Comparison of ENCODE assay signal across 30 cellular contexts in genomic region chr14:72243309-72243708, GRCh38.
"Had no signal": no experiment of that assay in that cellular context is flagged by ENCODE, and none has a peak within 500 bp of the region (broad histone marks: within the 10 kb centered on the region; RNA-seq: fewer than 3 reads in every experiment).

No MANE protein-coding gene starts in this region.

- H3K4me1 Mint-ChIP-seq: activated CD4-positive, alpha-beta T cell treated with anti-CD3 and anti-CD28 coated beads, Interleukin-2, amount 10 ng/mL, durations not matched to agents 24 days and 14 days; endodermal cell had no signal

- H3K9me3 Mint-ChIP-seq: activated T-helper 1 cell treated with anti-CD3 and anti-CD28 coated beads, Interleukin-12 subunit alpha, Interleukin-12 subunit beta, Interleukin-2, Interleukin-4 antibody, amounts not matched to agents 30 ng/mL and 10 ng/mL and 1 ng/mL, durations not matched to agents 14 hours and 24 hours and 36 hours had no signal

- H3K4me3 ChIP-seq: breast epithelium, heart right ventricle, stomach, tibial nerve had no signal

- H3K27me3 ChIP-seq: breast epithelium, foreskin keratinocyte, heart right ventricle, stomach, tibial nerve had no signal

- ATAC-seq: esophagus mucosa; foreskin keratinocyte; left colon; naive thymus-derived CD8-positive, alpha-beta T cell; right cardiac atrium; stimulated activated naive B cell treated with anti-CD40 and anti-IgM and Interleukin-4, amounts not matched to agents 10 μg/mL and 1 μg/mL and 100 μg/mL, for 72 hours had no signal

- H3K36me3 ChIP-seq: breast epithelium, heart right ventricle, stomach, tibial nerve, WERI-Rb-1 had no signal

- H3K4me1 ChIP-seq: breast epithelium, foreskin keratinocyte had no signal

- H3K27me3 Mint-ChIP-seq: dendritic cell treated with granulocyte-macrophage colony-stimulating factor and Interleukin-4, amounts not matched to agents 40 ng/mL and 50 ng/mL, for 4 days had no signal

- DNase-seq: activated CD4-positive, alpha-beta memory T cell treated with anti-CD3 and anti-CD28 coated beads for 36 hours; activated CD4-positive, alpha-beta T cell treated with anti-CD3 and anti-CD28 coated beads, Interleukin-2, amount 10 ng/mL, durations not matched to agents 24 days and 14 days; activated CD4-positive, CD25-positive, alpha-beta regulatory T cell treated with anti-CD3 and anti-CD28 coated beads, Interleukin-2, amount 50 U/mL, for 72 hours; activated CD8-positive, alpha-beta memory T cell treated with anti-CD3 and anti-CD28 coated beads, Interleukin-2, amount 50 U/mL, for 4 hours; activated effector memory CD4-positive, alpha-beta T cell treated with anti-CD3 and anti-CD28 coated beads, Interleukin-2, amount 50 U/mL, for 16 hours; activated naive CD4-positive, alpha-beta T cell treated with anti-CD3 and anti-CD28 coated beads, Interleukin-2, amount 50 U/mL, for 16 hours; activated T-cell treated with anti-CD3 and anti-CD28 coated beads, Interleukin-2, amount 50 U/mL, for 1 hour; amniotic stem cell; central memory CD4-positive, alpha-beta T cell; endodermal cell; foreskin keratinocyte; heart right ventricle; immature natural killer cell; kidney; left colon; naive thymus-derived CD8-positive, alpha-beta T cell; right cardiac atrium; stimulated activated CD4-positive, alpha-beta T cell treated with anti-CD3 and anti-CD28 coated beads, Interleukin-15, amount 100 ng/mL, for 24 hours; stimulated activated CD4-positive, alpha-beta T cell treated with anti-CD3 and anti-CD28 coated beads, Interleukin-2, amount 100 ng/mL, for 24 hours; stimulated activated naive B cell treated with anti-CD40 and anti-IgM and Interleukin-4, amounts not matched to agents 10 μg/mL and 1 μg/mL and 100 μg/mL, for 72 hours; stomach; T-helper 9 cell; WERI-Rb-1 had no signal

- H3K9me3 ChIP-seq: breast epithelium had no signal

- H3K36me3 Mint-ChIP-seq: activated CD4-positive, alpha-beta memory T cell treated with anti-CD3 and anti-CD28 coated beads for 36 hours; immature natural killer cell; memory B cell; stimulated activated naive B cell treated with anti-CD40 and anti-IgM and Interleukin-4, amounts not matched to agents 10 μg/mL and 1 μg/mL and 100 μg/mL, for 72 hours had no signal

- H3K27ac Mint-ChIP-seq: activated CD4-positive, alpha-beta memory T cell treated with anti-CD3 and anti-CD28 coated beads for 36 hours; activated CD4-positive, alpha-beta T cell treated with anti-CD3 and anti-CD28 coated beads, Interleukin-2, amount 10 ng/mL, durations not matched to agents 24 days and 14 days; activated T-helper 1 cell treated with anti-CD3 and anti-CD28 coated beads, Interleukin-12 subunit alpha, Interleukin-12 subunit beta, Interleukin-2, Interleukin-4 antibody, amounts not matched to agents 30 ng/mL and 10 ng/mL and 1 ng/mL, durations not matched to agents 14 hours and 24 hours and 36 hours; dendritic cell treated with granulocyte-macrophage colony-stimulating factor and Interleukin-4, amounts not matched to agents 40 ng/mL and 50 ng/mL, for 4 days; endodermal cell; immature natural killer cell; memory B cell; naive thymus-derived CD8-positive, alpha-beta T cell; stimulated activated naive B cell treated with anti-CD40 and anti-IgM and Interleukin-4, amounts not matched to agents 10 μg/mL and 1 μg/mL and 100 μg/mL, for 72 hours; T-helper 1 cell treated with Interleukin-12 subunit alpha and Interleukin-12 subunit beta and Interleukin-4 antibody, amounts not matched to agents 30 μg/mL and 1 μg/mL, for 36 hours had no signal

- H3K27ac ChIP-seq: breast epithelium, foreskin keratinocyte, stomach, WERI-Rb-1 had no signal

- H3K4me3 Mint-ChIP-seq: activated CD4-positive, alpha-beta memory T cell treated with anti-CD3 and anti-CD28 coated beads for 36 hours; activated CD4-positive, alpha-beta T cell treated with anti-CD3 and anti-CD28 coated beads, Interleukin-2, amount 10 ng/mL, durations not matched to agents 24 days and 14 days; activated T-helper 1 cell treated with anti-CD3 and anti-CD28 coated beads, Interleukin-12 subunit alpha, Interleukin-12 subunit beta, Interleukin-2, Interleukin-4 antibody, amounts not matched to agents 30 ng/mL and 10 ng/mL and 1 ng/mL, durations not matched to agents 14 hours and 24 hours and 36 hours; dendritic cell treated with granulocyte-macrophage colony-stimulating factor and Interleukin-4, amounts not matched to agents 40 ng/mL and 50 ng/mL, for 4 days; endodermal cell; immature natural killer cell; memory B cell; naive thymus-derived CD8-positive, alpha-beta T cell; stimulated activated naive B cell treated with anti-CD40 and anti-IgM and Interleukin-4, amounts not matched to agents 10 μg/mL and 1 μg/mL and 100 μg/mL, for 72 hours; T-helper 1 cell treated with Interleukin-12 subunit alpha and Interleukin-12 subunit beta and Interleukin-4 antibody, amounts not matched to agents 30 μg/mL and 1 μg/mL, for 36 hours had no signal
